11 cellular contexts compared by ENCODE assay signal in genomic region chr2:230684222-230685164, GRCh38. TPM values are rescaled to one million over a fixed set of nuclear protein-coding genes. Genes with fewer than 3 reads are reported as not detected.
DNase-seq lines count a peak whose midpoint lies in the region; ATAC-seq and TF ChIP-seq lines count a peak whose summit lies in the region.
"Had no signal": no experiment of that assay in that cellular context is flagged by ENCODE, and none has a peak within 500 bp of the region (broad histone marks: within the 10 kb centered on the region; RNA-seq: fewer than 3 reads in every experiment).

No MANE protein-coding gene starts in this region.

- H3K27me3 ChIP-seq in SJCRH30 (no peaks in the 10 kb centered on the region), transverse colon (no peaks in the 10 kb centered on the region), brain microvascular endothelial cell (replicated peaks) (no peaks in the 10 kb centered on the region)
- H3K27me3 ChIP-seq: suprapubic skin had no signal

- H3K36me3 ChIP-seq in SJCRH30 (no peaks in the 10 kb centered on the region), transverse colon (no peaks in the 10 kb centered on the region), brain microvascular endothelial cell (replicated peaks) (no peaks in the 10 kb centered on the region)
- H3K36me3 ChIP-seq: suprapubic skin had no signal

- DNase-seq in cardiac septum (ENCODE audit: low spot score), result peak; percentile 33
- no peak for DNase-seq in left ventricle myocardium superior
- peak; percentile 19 to 47 for DNase-seq in SJCRH30
- peak; percentile 74 for DNase-seq in glomerular visceral epithelial cell (ENCODE audit: extremely low spot score)
- peak; percentile 59 for DNase-seq in transverse colon
- DNase-seq in brain microvascular endothelial cell, result no peak
- no peak for DNase-seq in GM13977 (ENCODE audit: low spot score)
- DNase-seq: activated CD4-positive, alpha-beta T cell treated with anti-CD3 and anti-CD28 coated beads, Interleukin-2, amount 50 U/mL, for 48 hours; NCI-H1694 had no signal

- intact Hi-C loops in cardiac septum (cut with DNase I) (no loop called here), left ventricle myocardium superior (cut with micrococcal nuclease) (no loop called here), transverse colon (cut with DNase I; ENCODE audit: low total_unique reads) (no loop called here)

- H3K9me3 ChIP-seq in SJCRH30 (replicated peaks), result no peaks in the 10 kb centered on the region
- no peaks in the 10 kb centered on the region for H3K9me3 ChIP-seq in transverse colon
- H3K9me3 ChIP-seq: suprapubic skin had no signal

- no peak overlapping the region for H3K4me3 ChIP-seq in SJCRH30
- H3K4me3 ChIP-seq in transverse colon, result no peak overlapping the region
- H3K4me3 ChIP-seq in brain microvascular endothelial cell (ENCODE audit: low read depth, low read length), result no peak overlapping the region
- H3K4me3 ChIP-seq: suprapubic skin had no signal

- TF ChIP-seq EP300 in transverse colon (IDR thresholded peaks at IDR 0.05; ENCODE audit: low read depth), result no peak

- in situ Hi-C loops in transverse colon (cut with MboI; ENCODE audit: low pct_ligation_motif_present in 1 of 4, low pct_unique_long_range_greater_than_20kb in 1 of 4, low sequenced_read_pairs in 3 of 4), result no loop called here
- in situ Hi-C loops in brain microvascular endothelial cell (cut with HindIII; ENCODE audit: low pct_ligation_motif_present, low sequenced_read_pairs), result no loop called here
- in situ Hi-C loops in GM13977 (cut with MboI; ENCODE audit: low pct_unique_long_range_greater_than_20kb, low sequenced_read_pairs, unreplicated experiment), result no loop called here

- 57% methylated on average over 7 to 9 of the region's 9 CpGs for WGBS in transverse colon (ENCODE audit: low coverage in 1 of 2), 2 donors

- no peak for TF ChIP-seq CTCF in transverse colon (IDR thresholded peaks at IDR 0.05)
- TF ChIP-seq CTCF in brain microvascular endothelial cell (IDR thresholded peaks at IDR 0.05; ENCODE audit: low read depth, low read length, missing control alignments), result no peak
- TF ChIP-seq CTCF in GM13977 (IDR thresholded peaks at IDR 0.05; ENCODE audit: extremely low read depth, insufficient read depth, missing control alignments), result no peak

- peaks cover 28% of the 10 kb centered on the region for H3K4me1 ChIP-seq in SJCRH30
- peaks cover 0 to 6% (median 5%) of the 10 kb centered on the region in 4 donors for H3K4me1 ChIP-seq in transverse colon

- ATAC-seq in left ventricle myocardium superior (no peak), GM21529 (IDR thresholded peaks at IDR 0.05; ENCODE audit: unreplicated experiment) (no peak)

- H3K27ac ChIP-seq in SJCRH30 (no peak overlapping the region; the same call in 1 of the 2 replicates), transverse colon (no peak overlapping the region), brain microvascular endothelial cell (no peak overlapping the region)
- H3K27ac ChIP-seq: suprapubic skin had no signal

- TF ChIP-seq POLR2A in transverse colon (IDR thresholded peaks at IDR 0.05), result no peak

RNA-seq across cellular contexts. Expression of gene CAB39, which starts 28.1 kb away (rescaled TPM):
- total RNA-seq in cardiac septum (75.1 TPM), left ventricle myocardium superior (86.2 TPM), transverse colon (100 to 1,000 TPM in 3 of 4 donors, 10 to 100 TPM in 1; 67.3 to 137 (median 123) TPM)
- total RNA-seq in SJCRH30 (2014; rRNA removed; shearing (Covaris generic)), result 51.4 and 53.5 TPM in 2 replicates

Comparison
In these comparisons a context has a peak if more than half of its experiments do, and no peak if none do; other contexts are left out.
1. DNase-seq: peak in cardiac septum (single experiment), SJCRH30 (2 of 2), glomerular visceral epithelial cell (single experiment) and transverse colon (single experiment); none in left ventricle myocardium superior (single experiment), brain microvascular endothelial cell (single experiment) and GM13977 (single experiment).